Comparison of ENCODE assay signal across 27 cellular contexts in the genomic region with DNA sequence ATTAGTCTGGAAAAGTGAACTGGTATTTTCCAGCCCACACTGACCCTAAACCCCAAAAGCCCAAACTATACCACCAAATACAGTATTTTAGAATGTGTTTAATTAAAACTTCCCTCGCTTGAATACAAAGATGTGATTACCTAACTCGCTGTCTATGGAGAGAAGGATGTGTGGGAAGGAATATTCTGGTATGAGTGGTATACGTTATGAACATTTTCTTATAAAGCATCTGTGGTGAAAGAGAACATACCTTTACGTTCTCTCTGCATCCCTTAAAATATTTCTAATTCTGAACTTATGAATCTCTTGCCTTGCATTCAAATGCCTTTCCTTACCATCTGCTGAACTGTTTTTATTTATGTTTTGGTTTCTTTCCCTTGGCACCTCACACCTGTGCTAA.
A peak's percentile ranks its signal among the peaks of the same experiment; 100 is the strongest.
DNase-seq lines count a peak whose midpoint lies in the region; ATAC-seq, FAIRE-seq and TF ChIP-seq lines count a peak whose summit lies in the region.
"Had no signal": no experiment of that assay in that cellular context is flagged by ENCODE, and none has a peak within 500 bp of the region (broad histone marks: within the 10 kb centered on the region; RNA-seq: fewer than 3 reads in every experiment).

No MANE protein-coding gene starts in this region.

- TF ChIP-seq POLR2A in GM12892 (IDR thresholded peaks at IDR 0.05; ENCODE audit: low read depth, low read length): no peak

- no peak for ATAC-seq in activated naive CD8-positive, alpha-beta T cell treated with anti-CD3 and anti-CD28 coated beads, Interleukin-2, amount 50 U/mL, for 24 hours
- ATAC-seq in T-helper 17 cell (no peak), memory B cell (ENCODE audit: low read depth) (no peak)
- no peak for ATAC-seq in stimulated activated naive B cell treated with anti-CD40 and anti-IgM and Interleukin-4, amounts not matched to agents 10 μg/mL and 1 μg/mL and 100 μg/mL, for 72 hours (replicated peaks)
- ATAC-seq: GM23338 had no signal

- no peaks in the 10 kb centered on the region for H3K36me3 Mint-ChIP-seq in activated naive CD8-positive, alpha-beta T cell
- H3K36me3 Mint-ChIP-seq in activated naive CD8-positive, alpha-beta T cell treated with anti-CD3 and anti-CD28 coated beads, Interleukin-2, amount 50 U/mL, for 24 hours (ENCODE audit: low read depth): peaks cover 9% of the 10 kb centered on the region
- no peaks in the 10 kb centered on the region for H3K36me3 Mint-ChIP-seq in T-helper 17 cell (ENCODE audit: low read depth)
- H3K36me3 Mint-ChIP-seq in memory B cell: peaks cover 3% of the 10 kb centered on the region
- peaks cover 18 to 29% of the 10 kb centered on the region in 2 donors for H3K36me3 Mint-ChIP-seq in stimulated activated naive B cell treated with anti-CD40 and anti-IgM and Interleukin-4, amounts not matched to agents 10 μg/mL and 1 μg/mL and 100 μg/mL, for 72 hours

- DNase-seq in activated naive CD8-positive, alpha-beta T cell treated with anti-CD3 and anti-CD28 coated beads, Interleukin-2, amount 50 U/mL, for 24 hours: no peak
- DNase-seq in T-helper 17 cell (no peak), memory B cell (ENCODE audit: low spot score in 2 of 2) (no peak), GM12892 (ENCODE audit: insufficient read length) (no peak), hepatic stellate cell (ENCODE audit: low spot score) (no peak)
- no peak for DNase-seq in stimulated activated naive B cell treated with anti-CD40 and anti-IgM and Interleukin-4, amounts not matched to agents 10 μg/mL and 1 μg/mL and 100 μg/mL, for 72 hours
- no peak for DNase-seq in activated CD4-positive, alpha-beta T cell treated with anti-CD3 and anti-CD28 coated beads, Interleukin-2, amount 50 U/mL, for 1 hour
- DNase-seq: 8988T; ACHN; CD4-positive, CD25-positive, alpha-beta regulatory T cell; COR-L47; DMS53; H9; KBM-7; MV-4-11; NCI-H1105 treated with DMSO at 0.1 percent for 48 hours; NCI-H146; NCI-H1930; NCI-H2107; NCI-H524 treated with DMSO at 0.1 percent for 48 hours; Right ventricle myocardium superior; RPMI8226 had no signal

- H3K9me3 ChIP-seq in T-helper 17 cell (ENCODE audit: control insufficient read depth, low read length, poor library complexity, severe bottlenecking): no peaks in the 10 kb centered on the region
- H3K9me3 ChIP-seq: BLaER1, SJSA1 had no signal

- no peaks in the 10 kb centered on the region for H3K9me3 Mint-ChIP-seq in activated naive CD8-positive, alpha-beta T cell (ENCODE audit: low read depth)
- no peaks in the 10 kb centered on the region for H3K9me3 Mint-ChIP-seq in activated naive CD8-positive, alpha-beta T cell treated with anti-CD3 and anti-CD28 coated beads, Interleukin-2, amount 50 U/mL, for 24 hours
- H3K9me3 Mint-ChIP-seq in memory B cell: no peaks in the 10 kb centered on the region
- no peaks in the 10 kb centered on the region for H3K9me3 Mint-ChIP-seq in stimulated activated naive B cell treated with anti-CD40 and anti-IgM and Interleukin-4, amounts not matched to agents 10 μg/mL and 1 μg/mL and 100 μg/mL, for 72 hours
- H3K9me3 Mint-ChIP-seq: CD4-positive, CD25-positive, alpha-beta regulatory T cell; GM23338; H9 had no signal

- H3K4me1 Mint-ChIP-seq in activated naive CD8-positive, alpha-beta T cell (ENCODE audit: low read depth): peaks cover 26% of the 10 kb centered on the region
- H3K4me1 Mint-ChIP-seq in activated naive CD8-positive, alpha-beta T cell treated with anti-CD3 and anti-CD28 coated beads, Interleukin-2, amount 50 U/mL, for 24 hours: peaks cover 23% of the 10 kb centered on the region
- H3K4me1 Mint-ChIP-seq in T-helper 17 cell (peaks cover 17% of the 10 kb centered on the region), memory B cell (peaks cover 21% of the 10 kb centered on the region)
- H3K4me1 Mint-ChIP-seq in stimulated activated naive B cell treated with anti-CD40 and anti-IgM and Interleukin-4, amounts not matched to agents 10 μg/mL and 1 μg/mL and 100 μg/mL, for 72 hours: peaks cover 14 to 49% of the 10 kb centered on the region in 2 donors

- no peak overlapping the region for H3K4me3 Mint-ChIP-seq in activated naive CD8-positive, alpha-beta T cell
- H3K4me3 Mint-ChIP-seq in activated naive CD8-positive, alpha-beta T cell treated with anti-CD3 and anti-CD28 coated beads, Interleukin-2, amount 50 U/mL, for 24 hours: no peak overlapping the region
- H3K4me3 Mint-ChIP-seq in T-helper 17 cell (no peak overlapping the region), memory B cell (no peak overlapping the region)
- no peak overlapping the region for H3K4me3 Mint-ChIP-seq in stimulated activated naive B cell treated with anti-CD40 and anti-IgM and Interleukin-4, amounts not matched to agents 10 μg/mL and 1 μg/mL and 100 μg/mL, for 72 hours
- H3K4me3 Mint-ChIP-seq: GM23338, H9 had no signal

- H3K27ac Mint-ChIP-seq in activated naive CD8-positive, alpha-beta T cell: peak overlapping the region; percentile 46
- H3K27ac Mint-ChIP-seq in activated naive CD8-positive, alpha-beta T cell treated with anti-CD3 and anti-CD28 coated beads, Interleukin-2, amount 50 U/mL, for 24 hours: no peak overlapping the region
- peak overlapping the region; percentile 69 for H3K27ac Mint-ChIP-seq in T-helper 17 cell
- H3K27ac Mint-ChIP-seq in memory B cell: peak overlapping the region; percentile 69
- H3K27ac Mint-ChIP-seq in stimulated activated naive B cell treated with anti-CD40 and anti-IgM and Interleukin-4, amounts not matched to agents 10 μg/mL and 1 μg/mL and 100 μg/mL, for 72 hours: peak overlapping the region; percentile 56
- H3K27ac Mint-ChIP-seq: H9 had no signal

- no peaks in the 10 kb centered on the region for H3K27me3 Mint-ChIP-seq in activated naive CD8-positive, alpha-beta T cell
- no peaks in the 10 kb centered on the region for H3K27me3 Mint-ChIP-seq in activated naive CD8-positive, alpha-beta T cell treated with anti-CD3 and anti-CD28 coated beads, Interleukin-2, amount 50 U/mL, for 24 hours
- no peaks in the 10 kb centered on the region for H3K27me3 Mint-ChIP-seq in T-helper 17 cell
- no peaks in the 10 kb centered on the region for H3K27me3 Mint-ChIP-seq in memory B cell
- no peaks in the 10 kb centered on the region for H3K27me3 Mint-ChIP-seq in stimulated activated naive B cell treated with anti-CD40 and anti-IgM and Interleukin-4, amounts not matched to agents 10 μg/mL and 1 μg/mL and 100 μg/mL, for 72 hours

- FAIRE-seq in GM12892 (lab: Jason Lieb, UNC): no peak
- FAIRE-seq: HTR-8/SVneo had no signal
